ENCODE assay signal across 16 cellular contexts in genomic region chr3:15638891-15639262, GRCh38. TPM values are rescaled to one million over a fixed set of nuclear protein-coding genes. Genes with fewer than 3 reads are reported as not detected.
A peak's percentile ranks its signal among the peaks of the same experiment; 100 is the strongest.
DNase-seq lines count a peak whose midpoint lies in the region; ATAC-seq and TF ChIP-seq lines count a peak whose summit lies in the region.
"Had no signal": no experiment of that assay in that cellular context is flagged by ENCODE, and none has a peak within 500 bp of the region (broad histone marks: within the 10 kb centered on the region; RNA-seq: fewer than 3 reads in every experiment).

No MANE protein-coding gene starts in this region.

- TF ChIP-seq CTCF in IMR-90 (conservative IDR thresholded peaks at IDR 0.05; ENCODE audit: low read depth, low read length) (no peak), chondrocyte (IDR thresholded peaks at IDR 0.05) (no peak)

- no peak for TF ChIP-seq RAD21 in IMR-90 (IDR thresholded peaks at IDR 0.05; ENCODE audit: low read length)

- no peak overlapping the region for H3K18ac ChIP-seq in IMR-90 (ENCODE audit: low read depth, low read length)

- H3K27me3 Mint-ChIP-seq in chondrocyte (ENCODE audit: low read depth): no peaks in the 10 kb centered on the region
- H3K27me3 Mint-ChIP-seq in stimulated activated naive B cell treated with anti-CD40 and anti-IgM and Interleukin-4, amounts not matched to agents 10 μg/mL and 1 μg/mL and 100 μg/mL, for 72 hours: no peaks in the 10 kb centered on the region
- H3K27me3 Mint-ChIP-seq: activated T-cell treated with anti-CD3 and anti-CD28 coated beads, Interleukin-2, amount 50 U/mL, for 24 hours had no signal

- dilution Hi-C loops in IMR-90 (cut with HindIII; ENCODE audit: low sequenced_read_pairs, unreplicated experiment): no loop called here

- H3K9ac ChIP-seq in IMR-90 (ENCODE audit: low read depth, low read length): no peak overlapping the region

- H3K4me3 ChIP-seq in IMR-90 (ENCODE audit: insufficient read depth, low read depth, low read length) (no peak overlapping the region), SJCRH30 (no peak overlapping the region), H7 (ENCODE audit: insufficient read depth, low read depth, low read length) (no peak overlapping the region)
- H3K4me3 ChIP-seq: right atrium auricular region, thoracic aorta had no signal

- H2BK15ac ChIP-seq in IMR-90 (ENCODE audit: low read depth, low read length): peak overlapping the region; percentile 62; the same call in 2 of the 3 replicates

- 0 out of 2 replicates have a peak overlapping the region, but pooled peaks have one; percentile 46 for H3K14ac ChIP-seq in IMR-90 (replicated peaks; ENCODE audit: low read depth, low read length)

- intact Hi-C loops in IMR-90 (cut with micrococcal nuclease): loop anchor here (10.0 kb wide), 1 partner anchor 606 kb away; no protein-coding TSS in a partner anchor

- H3K56ac ChIP-seq in IMR-90 (ENCODE audit: extremely low read depth, insufficient read depth, low read length): no peak overlapping the region

- peaks cover 2% of the 10 kb centered on the region for H3K36me3 Mint-ChIP-seq in chondrocyte (ENCODE audit: low read depth)
- H3K36me3 Mint-ChIP-seq in stimulated activated naive B cell treated with anti-CD40 and anti-IgM and Interleukin-4, amounts not matched to agents 10 μg/mL and 1 μg/mL and 100 μg/mL, for 72 hours: peaks cover 2 to 26% of the 10 kb centered on the region in 2 donors

- no peaks in the 10 kb centered on the region for H3K9me3 Mint-ChIP-seq in chondrocyte (ENCODE audit: low read depth)
- no peaks in the 10 kb centered on the region for H3K9me3 Mint-ChIP-seq in stimulated activated naive B cell treated with anti-CD40 and anti-IgM and Interleukin-4, amounts not matched to agents 10 μg/mL and 1 μg/mL and 100 μg/mL, for 72 hours
- H3K9me3 Mint-ChIP-seq: activated T-cell treated with anti-CD3 and anti-CD28 coated beads, Interleukin-2, amount 50 U/mL, for 24 hours had no signal

- peak overlapping the region; percentile 46; the same call in 1 of the 2 replicates for H3K4ac ChIP-seq in IMR-90 (ENCODE audit: low read depth, low read length)

- no peaks in the 10 kb centered on the region for H3K36me3 ChIP-seq in IMR-90 (ENCODE audit: control insufficient read depth, insufficient read depth, low read length)
- no peaks in the 10 kb centered on the region for H3K36me3 ChIP-seq in SJCRH30
- H3K36me3 ChIP-seq in H7 (replicated peaks; ENCODE audit: control insufficient read depth, insufficient read depth, low read length): no peaks in the 10 kb centered on the region
- H3K36me3 ChIP-seq: right atrium auricular region, thoracic aorta had no signal

- no peaks in the 10 kb centered on the region for H3K27me3 ChIP-seq in IMR-90 (ENCODE audit: control insufficient read depth, insufficient read depth, low read length)
- H3K27me3 ChIP-seq in SJCRH30: no peaks in the 10 kb centered on the region
- H3K27me3 ChIP-seq in H7 (ENCODE audit: control insufficient read depth, insufficient read depth, low read length): no peaks in the 10 kb centered on the region
- H3K27me3 ChIP-seq: right atrium auricular region had no signal

- in situ Hi-C loops in IMR-90 (cut with MboI; ENCODE audit: low sequenced_read_pairs): loop anchor here (25.0 kb wide), 2 partner anchors 423 to 598 kb away; no protein-coding TSS in a partner anchor

- H2AFZ ChIP-seq in IMR-90 (replicated peaks; ENCODE audit: low read length, poor library complexity): no peak overlapping the region

- H3K27ac ChIP-seq in IMR-90 (ENCODE audit: insufficient read depth, low read length) (no peak overlapping the region), SJCRH30 (no peak overlapping the region)
- H3K27ac ChIP-seq: right atrium auricular region, thoracic aorta had no signal

- H3K27ac Mint-ChIP-seq in chondrocyte (ENCODE audit: unreplicated experiment): peak overlapping the region; percentile 43
- H3K27ac Mint-ChIP-seq in stimulated activated naive B cell treated with anti-CD40 and anti-IgM and Interleukin-4, amounts not matched to agents 10 μg/mL and 1 μg/mL and 100 μg/mL, for 72 hours: peak overlapping the region; percentile 95

- peak overlapping the region; percentile 51; the same call in 1 of the 2 replicates for H2BK20ac ChIP-seq in IMR-90 (ENCODE audit: low read depth, low read length)

- TF ChIP-seq POLR2A in IMR-90 (IDR thresholded peaks at IDR 0.05; ENCODE audit: low read depth, low read length): no peak

- H4K8ac ChIP-seq in IMR-90 (ENCODE audit: low read depth in 2 of 2, low read length in 2 of 2): no peak overlapping the region; a peak in 1 of 4 replicates

- POLR2A ChIA-PET in IMR-90 (lab: Charles Lee; ENCODE audit: unreplicated experiment): no interaction called here

- H3K4me2 ChIP-seq in IMR-90 (ENCODE audit: low read depth, low read length): no peak overlapping the region

- peak overlapping the region; percentile 25 for H2BK5ac ChIP-seq in IMR-90 (ENCODE audit: low read depth, low read length, poor library complexity, severe bottlenecking)

- H3K4me3 Mint-ChIP-seq in chondrocyte (ENCODE audit: unreplicated experiment): no peak overlapping the region
- H3K4me3 Mint-ChIP-seq in stimulated activated naive B cell treated with anti-CD40 and anti-IgM and Interleukin-4, amounts not matched to agents 10 μg/mL and 1 μg/mL and 100 μg/mL, for 72 hours: peak overlapping the region in 1 of 2 donors; percentile 2
- H3K4me3 Mint-ChIP-seq: activated T-cell treated with anti-CD3 and anti-CD28 coated beads, Interleukin-2, amount 50 U/mL, for 24 hours had no signal

- peak; percentile 78 for ATAC-seq in GM18868 (IDR thresholded peaks at IDR 0.05; ENCODE audit: unreplicated experiment)
- no peak for ATAC-seq in IMR-90 (ENCODE audit: low read depth)
- peak; percentile 49 to 62 for ATAC-seq in stimulated activated naive B cell treated with anti-CD40 and anti-IgM and Interleukin-4, amounts not matched to agents 10 μg/mL and 1 μg/mL and 100 μg/mL, for 72 hours (replicated peaks)

- peak overlapping the region; percentile 37; the same call in 1 of the 2 replicates for H2BK120ac ChIP-seq in IMR-90 (ENCODE audit: low read depth, low read length)

- peaks cover 15% of the 10 kb centered on the region for H3K9me1 ChIP-seq in IMR-90 (ENCODE audit: insufficient read depth, low read length)

- peaks cover 68% of the 10 kb centered on the region for H3K4me1 Mint-ChIP-seq in chondrocyte (ENCODE audit: low read depth)
- peaks cover 30 to 32% of the 10 kb centered on the region in 2 donors for H3K4me1 Mint-ChIP-seq in stimulated activated naive B cell treated with anti-CD40 and anti-IgM and Interleukin-4, amounts not matched to agents 10 μg/mL and 1 μg/mL and 100 μg/mL, for 72 hours

- no peak overlapping the region for H2AK9ac ChIP-seq in IMR-90 (replicated peaks; ENCODE audit: low read depth, low read length, poor library complexity)

- no peaks in the 10 kb centered on the region for H3K9me3 ChIP-seq in IMR-90 (ENCODE audit: control insufficient read depth, insufficient read depth, low read length)
- no peaks in the 10 kb centered on the region for H3K9me3 ChIP-seq in SJCRH30 (replicated peaks)
- H3K9me3 ChIP-seq: right atrium auricular region, thoracic aorta had no signal

- CTCF ChIA-PET in IMR-90 (lab: Yijun Ruan, JAX): no interaction called here

- no peak overlapping the region for H4K5ac ChIP-seq in IMR-90 (ENCODE audit: low read depth, low read length)

- peaks cover 6 to 24% of the 10 kb centered on the region in 2 experiments; a peak in 3 of 4 replicates for H3K79me1 ChIP-seq in IMR-90 (ENCODE audit: low read depth in 1 of 2, low read length in 2 of 2)

- no TSS peak for BruUV-seq in IMR-90 (replicated peaks; lab: Mats Ljungman, UMichigan)

- peak overlapping the region; percentile 20; the same call in 1 of the 2 replicates for H4K91ac ChIP-seq in IMR-90 (ENCODE audit: insufficient read depth, low read depth, low read length)

- no peak overlapping the region for H3K23ac ChIP-seq in IMR-90 (ENCODE audit: low read depth, low read length)

- DNase-seq in IMR-90: no peak
- DNase-seq in chondrocyte (ENCODE audit: low spot score): no peak
- DNase-seq in stimulated activated naive B cell treated with anti-CD40 and anti-IgM and Interleukin-4, amounts not matched to agents 10 μg/mL and 1 μg/mL and 100 μg/mL, for 72 hours: peak; percentile 55
- no peak for DNase-seq in DMS79 treated with DMSO at 0.1 percent for 48 hours (lab: John Stamatoyannopoulos, UW)
- DNase-seq in SJCRH30: no peak
- DNase-seq in H7: no peak
- DNase-seq: activated CD4-positive, alpha-beta T cell treated with anti-CD3 and anti-CD28 coated beads, Interleukin-2, amount 50 U/mL, for 4 hours; activated T-cell treated with anti-CD3 and anti-CD28 coated beads, Interleukin-2, amount 50 U/mL, for 24 hours; effector memory CD4-positive, alpha-beta T cell; hypothalamus; NCI-H1436 treated with DMSO at 0.1 percent for 48 hours; NCI-H446 treated with DMSO at 0.1 percent for 48 hours; stimulated activated CD4-positive, alpha-beta T cell treated with anti-CD3 and anti-CD28 coated beads, Interleukin-1b, Interleukin-23, amount 100 ng/mL, for 48 hours had no signal

- no CpG with 5 or more reads among the region's 1 CpG for WGBS in IMR-90 (ENCODE audit: extremely low coverage in 2 of 2, insufficient read length in 1 of 2), 2 experiments

- H2AK5ac ChIP-seq in IMR-90 (ENCODE audit: low read depth, low read length): no peak overlapping the region; the same call in 1 of the 2 replicates

- H4K20me1 ChIP-seq in IMR-90 (ENCODE audit: insufficient read depth, low read length): no peaks in the 10 kb centered on the region

- H3K4me1 ChIP-seq in IMR-90 (ENCODE audit: control insufficient read depth, insufficient read depth, low read length) (peaks cover 21% of the 10 kb centered on the region), SJCRH30 (peaks cover 42% of the 10 kb centered on the region)

TF ChIP-seq in IMR-90, 13 proteins besides CTCF, POLR2A, EP300 and RAD21 (continues in another document):
- TF ChIP-seq CEBPB (IDR thresholded peaks at IDR 0.05; ENCODE audit: low read depth, low read length): no peak
- no peak for TF ChIP-seq SMC3 (IDR thresholded peaks at IDR 0.05; ENCODE audit: low read depth, low read length)
- no peak for TF ChIP-seq BHLHE40 (IDR thresholded peaks at IDR 0.05; ENCODE audit: low read depth, low read length)
- TF ChIP-seq RCOR1 (IDR thresholded peaks at IDR 0.05; ENCODE audit: insufficient replicate concordance, low read length): no peak

RNA-seq across cellular contexts. Expression of gene BTD, which starts 37.3 kb away (rescaled TPM):
- total RNA-seq in IMR-90 (2012; rRNA removed) (14.2 and 21.1 TPM in 2 replicates), chondrocyte (19.2 to 25.0 TPM (median 19.8 TPM) in 3 replicates)
- 12.0 and 14.8 TPM in 2 replicates for polyA plus RNA-seq in IMR-90 (2012; rRNA removed)
- polyA plus RNA-seq in IMR-90 (2012; cell fraction: cytosol; rRNA removed): 9.0 and 13.6 TPM in 2 replicates
- polyA plus RNA-seq in IMR-90 (2012; cell fraction: nucleus; rRNA removed; ENCODE audit: low replicate concordance): 7.5 and 11.5 TPM in 2 replicates
- 6.6 and 8.0 TPM in 2 replicates for total RNA-seq in SJCRH30 (2014; rRNA removed; shearing (Covaris generic))
- 13.4 and 18.1 TPM in 2 replicates for total RNA-seq in H7 (2014; rRNA removed; shearing (Covaris generic))

RNA-seq across cellular contexts. Expression of gene HACL1, which starts 37.5 kb away (rescaled TPM):
- total RNA-seq in IMR-90 (2012; rRNA removed) (28.1 and 31.4 TPM in 2 replicates), chondrocyte (15.3 to 21.7 TPM (median 16.9 TPM) in 3 replicates)
- polyA plus RNA-seq in IMR-90 (2012; rRNA removed): 9.9 and 11.1 TPM in 2 replicates
- polyA plus RNA-seq in IMR-90 (2012; cell fraction: cytosol; rRNA removed): 5.4 and 7.0 TPM in 2 replicates
- 7.2 and 16.3 TPM in 2 replicates for polyA plus RNA-seq in IMR-90 (2012; cell fraction: nucleus; rRNA removed; ENCODE audit: low replicate concordance)
- 23.0 and 25.0 TPM in 2 replicates for total RNA-seq in SJCRH30 (2014; rRNA removed; shearing (Covaris generic))
- total RNA-seq in H7 (2014; rRNA removed; shearing (Covaris generic)): 52.0 and 69.3 TPM in 2 replicates
